ENCODE assay signal across 21 cellular contexts in genomic region chr6:18668994-18669393, GRCh38.
"Had no signal": no experiment of that assay in that cellular context is flagged by ENCODE, and none has a peak within 500 bp of the region (broad histone marks: within the 10 kb centered on the region; RNA-seq: fewer than 3 reads in every experiment).

No MANE protein-coding gene starts in this region.

- DNase-seq: Karpas-422, KG1, MG63, NCI-H1092, NCI-H1105 treated with DMSO at 0.1 percent for 48 hours, NCI-H1417 treated with DMSO at 0.1 percent for 48 hours, NCI-H146, NCI-H1694 treated with DMSO at 0.1 percent for 48 hours, NCI-H2029, NCI-H2081 treated with DMSO at 0.1 percent for 48 hours, NCI-H2171, NCI-H226, NCI-H446, NCI-H510A, NCI-H524 treated with DMSO at 0.1 percent for 48 hours, NCI-H69, NCI-H774, SHP77 had no signal

- H3K4me3 ChIP-seq: MG63 had no signal

- ATAC-seq: Panc1 had no signal

- H3K9me3 ChIP-seq: MG63 had no signal

- H3K27me3 ChIP-seq: MG63 had no signal

- H3K27ac ChIP-seq: HL-60, RWPE1 had no signal

- H3K36me3 ChIP-seq: MG63 had no signal
